Comparison of ENCODE assay signal across 8 cellular contexts in genomic region chr19:10118960-10119359, GRCh38. TPM values are rescaled to one million over a fixed set of nuclear protein-coding genes. Genes with fewer than 3 reads are reported as not detected.
DNase-seq lines count a peak whose midpoint lies in the region; ATAC-seq and TF ChIP-seq lines count a peak whose summit lies in the region.

No MANE protein-coding gene starts in this region.

- DNase-seq in RPMI8226 = peak; percentile 35
- no peak for DNase-seq in progenitor cell of endocrine pancreas (ENCODE audit: low spot score, unreplicated experiment)
- no peak for DNase-seq in MV-4-11 (lab: John Stamatoyannopoulos, UW)
- DNase-seq in ACHN = no peak

- peaks cover 5% of the 10 kb centered on the region for H3K4me1 Mint-ChIP-seq in progenitor cell of endocrine pancreas (ENCODE audit: low read depth)

- H3K4me3 Mint-ChIP-seq in progenitor cell of endocrine pancreas (ENCODE audit: low read depth) = peak overlapping the region; percentile 95

- in situ Hi-C loops in ACHN (cut with HindIII; ENCODE audit: low pct_ligation_motif_present, low pct_unique_long_range_greater_than_20kb, low sequenced_read_pairs) = no loop called here

- WGBS in esophagus, 2 donors = 30 to 37% methylated on average over 12 of the region's 12 CpGs

- H3K27ac Mint-ChIP-seq in progenitor cell of endocrine pancreas = peak overlapping the region; percentile 96

- H3K4me3 ChIP-seq in esophagus (ENCODE audit: low read depth in 1 of 2, low read length in 2 of 2) = peak overlapping the region; percentile 81 to 98

- H3K36me3 Mint-ChIP-seq in progenitor cell of endocrine pancreas (ENCODE audit: insufficient read depth) = peaks cover 1% of the 10 kb centered on the region

- H3K4me1 ChIP-seq in ES-I3 (ENCODE audit: insufficient read depth, low read length) = no peaks in the 10 kb centered on the region; the same call in 1 of the 2 replicates
- H3K4me1 ChIP-seq in esophagus (ENCODE audit: control insufficient read depth in 2 of 2, insufficient read depth in 2 of 2, low read length in 1 of 2) = peaks cover 0 to 11% of the 10 kb centered on the region in 2 donors

- ATAC-seq in GM21576 (IDR thresholded peaks at IDR 0.05; ENCODE audit: unreplicated experiment) (no peak), HG03196 (IDR thresholded peaks at IDR 0.05; ENCODE audit: unreplicated experiment) (no peak)

- H3K9me3 Mint-ChIP-seq in progenitor cell of endocrine pancreas (ENCODE audit: low read depth) = no peaks in the 10 kb centered on the region

- H3K36me3 ChIP-seq in ES-I3 (ENCODE audit: insufficient read depth, low read length) = peaks cover 16% of the 10 kb centered on the region
- peaks cover 10 to 34% of the 10 kb centered on the region in 2 donors for H3K36me3 ChIP-seq in esophagus (ENCODE audit: control insufficient read depth in 2 of 2, insufficient read depth in 2 of 2, low read length in 1 of 2)

- no peaks in the 10 kb centered on the region for H3K27me3 Mint-ChIP-seq in progenitor cell of endocrine pancreas

- peak overlapping the region; percentile 98 for H3K9ac ChIP-seq in ES-I3 (ENCODE audit: low read depth, low read length)

- peak overlapping the region in 1 of 2 donors; percentile 86 for H3K27ac ChIP-seq in esophagus (ENCODE audit: low read depth in 2 of 2, low read length in 1 of 2)

- H3K27me3 ChIP-seq in esophagus (ENCODE audit: control insufficient read depth in 1 of 2, insufficient read depth in 2 of 2, low read length in 2 of 2) = no peaks in the 10 kb centered on the region

- TF ChIP-seq CTCF in progenitor cell of endocrine pancreas (IDR thresholded peaks at IDR 0.05; ENCODE audit: unreplicated experiment) = no peak

- H3K9me3 ChIP-seq in ES-I3 (ENCODE audit: control insufficient read depth, insufficient read depth, low read length) (no peaks in the 10 kb centered on the region; the same call in 1 of the 2 replicates), esophagus (ENCODE audit: control insufficient read depth in 2 of 2, insufficient read depth in 1 of 2, low read depth in 1 of 2, low read length in 1 of 2) (peaks cover 0 to 3% of the 10 kb centered on the region in 2 donors)

RNA-seq across cellular contexts. Expression of gene EIF3G, which starts 0.7 kb away (rescaled TPM):
- 100 to 1,000 TPM in 1 of 2 donors, 10 to 100 TPM in 1; 85.4 to 163 TPM for polyA plus RNA-seq in esophagus
- total RNA-seq in progenitor cell of endocrine pancreas = 216 and 220 TPM in 2 replicates

RNA-seq across cellular contexts. Expression of gene P2RY11, which starts 7.5 kb away (rescaled TPM):
- 10 to 100 TPM in 1 of 2 donors, 1 to 10 TPM in 1; 6.6 to 12.8 TPM for polyA plus RNA-seq in esophagus
- 20.5 and 23.7 TPM in 2 replicates for total RNA-seq in progenitor cell of endocrine pancreas

RNA-seq across cellular contexts. Expression of gene PPAN, which starts 12.8 kb away (rescaled TPM):
- 10 to 100 TPM; 41.6 to 64.7 TPM for polyA plus RNA-seq in esophagus
- total RNA-seq in progenitor cell of endocrine pancreas = 51.5 and 54.8 TPM in 2 replicates

RNA-seq across cellular contexts. Expression of gene ANGPTL6, which starts 16.5 kb away (rescaled TPM):
- polyA plus RNA-seq in esophagus = under 1 TPM; 0.28 to 0.47 TPM
- total RNA-seq in progenitor cell of endocrine pancreas = not detected in 2 replicates

RNA-seq across cellular contexts. Expression of gene SHFL, which starts 32.8 kb away (rescaled TPM):
- polyA plus RNA-seq in esophagus = 10 to 100 TPM; 15.7 to 22.9 TPM
- 2.2 and 3.0 TPM in 2 replicates for total RNA-seq in progenitor cell of endocrine pancreas
